Comparison of ENCODE assay signal across 20 cellular contexts in the genomic region with DNA sequence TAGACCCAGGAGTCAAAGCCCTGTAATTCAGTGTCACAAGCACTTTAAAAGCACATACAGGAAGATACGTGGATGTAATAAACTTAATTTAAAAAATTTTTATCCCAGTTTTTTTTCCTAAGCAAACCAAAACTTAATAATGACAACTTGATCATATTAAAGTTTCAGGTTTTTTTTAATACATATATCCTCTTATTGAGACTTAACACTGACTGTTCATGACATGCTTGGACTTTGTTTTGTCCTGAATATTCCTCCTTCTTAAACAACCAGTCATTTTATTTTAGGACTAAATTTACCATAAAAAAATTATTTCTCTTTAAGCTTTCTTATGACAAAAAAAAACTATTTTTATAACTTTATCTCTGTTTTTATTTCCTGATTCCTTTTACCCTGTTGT.
DNase-seq lines count a peak whose midpoint lies in the region; FAIRE-seq and TF ChIP-seq lines count a peak whose summit lies in the region.
"Had no signal": no experiment of that assay in that cellular context is flagged by ENCODE, and none has a peak within 500 bp of the region (broad histone marks: within the 10 kb centered on the region; RNA-seq: fewer than 3 reads in every experiment).

No MANE protein-coding gene starts in this region.

- no peak overlapping the region for H3K27ac ChIP-seq in OCI-LY7 (ENCODE audit: low read depth, low read length, poor library complexity, severe bottlenecking)
- H3K27ac ChIP-seq: 22Rv1, SK-N-MC had no signal

- no peaks in the 10 kb centered on the region for H3K79me2 ChIP-seq in OCI-LY7 (ENCODE audit: insufficient read depth, low read depth, low read length)

- H3K9me2 ChIP-seq in OCI-LY7 (ENCODE audit: insufficient read depth, low read length): no peaks in the 10 kb centered on the region

- peaks cover 26% of the 10 kb centered on the region for H3K9me3 ChIP-seq in OCI-LY7 (ENCODE audit: low read length)

- H3K4me2 ChIP-seq in OCI-LY7 (ENCODE audit: low read length): no peak overlapping the region

- POLR2A ChIA-PET in OCI-LY7 (lab: Charles Lee): no interaction called here

- no peak overlapping the region for H3K4me3 ChIP-seq in OCI-LY7 (ENCODE audit: low read depth, low read length, poor library complexity, severe bottlenecking)
- H3K4me3 ChIP-seq: HAP-1, SK-N-MC had no signal

- peaks cover 3% of the 10 kb centered on the region; the same call in 1 of the 2 replicates for H3K36me3 ChIP-seq in OCI-LY7 (ENCODE audit: insufficient read depth, low read length)
- H3K36me3 ChIP-seq: BE2C, HAP-1 had no signal

- peak; percentile 22 for DNase-seq in DMS 273 (lab: John Stamatoyannopoulos, UW; ENCODE audit: unreplicated experiment)
- DNase-seq in DMS 273 treated with DMSO at 0.1 percent for 48 hours (lab: John Stamatoyannopoulos, UW): no peak
- peak; percentile 39 for DNase-seq in OCI-LY7 (ENCODE audit: low spot score)
- no peak for DNase-seq in NCI-H2227 (lab: John Stamatoyannopoulos, UW; ENCODE audit: unreplicated experiment)
- DNase-seq in RCC 7860 (ENCODE audit: low spot score): no peak
- no peak for DNase-seq in amygdala (lab: John Stamatoyannopoulos, UW)
- DNase-seq: BE2C; CD4-positive, alpha-beta T cell; DMS79 treated with DMSO at 0.1 percent for 48 hours; NCI-H1105; NCI-H2081 treated with DMSO at 0.1 percent for 48 hours; NCI-H345; NCI-H526; SHP77 had no signal

- intact Hi-C loops in OCI-LY7 (cut with micrococcal nuclease; ENCODE audit: unreplicated experiment): loop anchor here (5.0 to 10.0 kb wide), 2 partner anchors 180 to 223 kb away; no protein-coding TSS in a partner anchor

- FAIRE-seq in G401.6 (lab: Jason Lieb, UNC) (peak; percentile 30), endometrium (lab: Jason Lieb, UNC) (peak; percentile 12), RCC 7860 (lab: Jason Lieb, UNC) (no peak)
- FAIRE-seq: HTR-8/SVneo had no signal

- H4K20me1 ChIP-seq in OCI-LY7 (ENCODE audit: insufficient read depth, low read length): no peaks in the 10 kb centered on the region

- no peaks in the 10 kb centered on the region for H3K4me1 ChIP-seq in OCI-LY7 (ENCODE audit: insufficient read depth, low read length, poor library complexity, severe bottlenecking)
- H3K4me1 ChIP-seq: BE2C, HAP-1 had no signal

- TF ChIP-seq CTCF in OCI-LY7 (conservative IDR thresholded peaks at IDR 0.05; ENCODE audit: low read length): no peak

- CTCF ChIA-PET in OCI-LY7 (lab: Charles Lee; ENCODE audit: unreplicated experiment): no interaction called here

- H2AFZ ChIP-seq in OCI-LY7 (ENCODE audit: low read length): no peak overlapping the region

- BruUV-seq in OCI-LY7 (replicated peaks; lab: Mats Ljungman, UMichigan): no TSS peak

Comparison
In these comparisons a context has a peak if more than half of its experiments do, and no peak if none do; other contexts are left out.
1. DNase-seq: peak in DMS 273 (single experiment) and OCI-LY7 (single experiment); none in DMS 273 treated with DMSO at 0.1 percent for 48 hours (single experiment), NCI-H2227 (single experiment), RCC 7860 (single experiment) and amygdala (0 of 56).